ENCODE assay signal across 13 cellular contexts in the genomic region with DNA sequence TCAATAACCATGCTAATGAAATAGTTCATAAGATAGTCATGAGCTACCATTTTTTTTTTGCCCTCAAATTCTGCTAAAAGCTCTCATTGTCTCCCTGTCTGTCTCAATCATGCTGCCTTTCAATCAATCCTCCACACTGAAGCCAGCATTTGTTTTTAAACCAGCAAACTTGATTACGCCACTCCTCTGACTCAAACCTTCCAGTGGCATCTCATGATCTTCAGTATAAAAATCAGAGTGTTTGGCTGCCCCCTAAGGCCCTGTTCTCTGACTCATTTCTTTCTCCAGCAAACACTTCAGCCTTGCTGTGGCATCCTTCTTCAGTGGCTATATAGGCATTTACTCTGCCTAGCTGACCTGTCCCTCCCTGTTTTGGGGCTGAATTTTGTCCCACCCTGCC. TPM values are rescaled to one million over a fixed set of nuclear protein-coding genes. Genes with fewer than 3 reads are reported as not detected.
A peak's percentile ranks its signal among the peaks of the same experiment; 100 is the strongest.
DNase-seq lines count a peak whose midpoint lies in the region; ATAC-seq and TF ChIP-seq lines count a peak whose summit lies in the region.
"Had no signal": no experiment of that assay in that cellular context is flagged by ENCODE, and none has a peak within 500 bp of the region (broad histone marks: within the 10 kb centered on the region; RNA-seq: fewer than 3 reads in every experiment).

No MANE protein-coding gene starts in this region.

- peak; percentile 85 for ATAC-seq in sciatic nerve
- ATAC-seq: heart left ventricle had no signal

- WGBS in esophagus squamous epithelium, 2 donors: 25 to 41% methylated on average over 1 of the region's 1 CpG
- 88% methylated on average over 1 of the region's 1 CpG for WGBS in prostate gland

- TF ChIP-seq POLR2A in esophagus squamous epithelium (IDR thresholded peaks at IDR 0.05) (no peak), prostate gland (IDR thresholded peaks at IDR 0.05) (no peak)

- H3K27me3 ChIP-seq in esophagus squamous epithelium: no peaks in the 10 kb centered on the region
- H3K27me3 ChIP-seq in prostate gland (replicated peaks; ENCODE audit: insufficient read depth): no peaks in the 10 kb centered on the region

- DNase-seq in NK-92 treated with Interleukin-12 subunit alpha and Interleukin-12 subunit beta, amount 100 ng/mL, for 24 hours (lab: John Stamatoyannopoulos, UW): peak; percentile 52
- DNase-seq in NK-92 (lab: John Stamatoyannopoulos, UW; ENCODE audit: unreplicated experiment) (no peak), MV-4-11 (lab: John Stamatoyannopoulos, UW) (peak; percentile 56), cardiac fibroblast (ENCODE audit: low read depth in 2 of 2) (peak; percentile 76 to 90), sciatic nerve (ENCODE audit: low spot score) (no peak), esophagus squamous epithelium (lab: John Stamatoyannopoulos, UW) (no peak), prostate gland (ENCODE audit: low spot score) (no peak)
- no peak for DNase-seq in stimulated activated naive CD4-positive, alpha-beta T cell treated with Interleukin-2 at 50 U/mL for 16 hours (lab: John Stamatoyannopoulos, UW)
- DNase-seq: activated naive CD8-positive, alpha-beta T cell treated with anti-CD3 and anti-CD28 coated beads, Interleukin-2, amount 10 ng/mL, durations not matched to agents 7 days and 5 days; heart left ventricle; NCI-H1930; nephron progenitor cell had no signal

- H3K27ac ChIP-seq in esophagus squamous epithelium (no peak overlapping the region), prostate gland (no peak overlapping the region)
- H3K27ac ChIP-seq: 22Rv1, heart left ventricle had no signal

- H3K36me3 ChIP-seq in esophagus squamous epithelium (no peaks in the 10 kb centered on the region), prostate gland (no peaks in the 10 kb centered on the region)
- H3K36me3 ChIP-seq: heart left ventricle had no signal

- H3K4me1 ChIP-seq in esophagus squamous epithelium (no peaks in the 10 kb centered on the region), prostate gland (replicated peaks) (no peaks in the 10 kb centered on the region)
- H3K4me1 ChIP-seq: heart left ventricle had no signal

- H3K4me3 ChIP-seq in cardiac fibroblast (replicated peaks in 1 of 2; ENCODE audit: low read depth in 2 of 2, low read length in 2 of 2): no peak overlapping the region
- no peak overlapping the region for H3K4me3 ChIP-seq in esophagus squamous epithelium
- H3K4me3 ChIP-seq in prostate gland: no peak overlapping the region
- H3K4me3 ChIP-seq: heart left ventricle had no signal

- no peak for TF ChIP-seq CTCF in cardiac fibroblast (IDR thresholded peaks at IDR 0.05; ENCODE audit: low read depth, low read length)
- no peak for TF ChIP-seq CTCF in esophagus squamous epithelium (IDR thresholded peaks at IDR 0.05)
- no peak for TF ChIP-seq CTCF in prostate gland (IDR thresholded peaks at IDR 0.05)

- no peaks in the 10 kb centered on the region for H3K9me3 ChIP-seq in esophagus squamous epithelium
- H3K9me3 ChIP-seq in prostate gland: no peaks in the 10 kb centered on the region
- H3K9me3 ChIP-seq: heart left ventricle had no signal

- intact Hi-C loops in sciatic nerve (cut with DNase I) (no loop called here), esophagus squamous epithelium (cut with DNase I) (no loop called here), prostate gland (cut with DNase I) (no loop called here)

RNA-seq across cellular contexts. Expression of a gene that starts 36.0 kb away (rescaled TPM):
- total RNA-seq in sciatic nerve (0.98 TPM), esophagus squamous epithelium (under 1 TPM in 3 of 4 donors, not detected in 1; 0.18 to 0.23 (median 0.19) TPM), prostate gland (under 1 TPM in 1 of 2 donors, not detected in 1; 0.46 TPM)

Comparison
In these comparisons a context has a peak if more than half of its experiments do, and no peak if none do; other contexts are left out.
1. DNase-seq: peak in NK-92 treated with Interleukin-12 subunit alpha and Interleukin-12 subunit beta, amount 100 ng/mL, for 24 hours (single experiment), MV-4-11 (single experiment) and cardiac fibroblast (2 of 2); none in NK-92 (single experiment), sciatic nerve (single experiment), stimulated activated naive CD4-positive, alpha-beta T cell treated with Interleukin-2 at 50 U/mL for 16 hours (single experiment), esophagus squamous epithelium (single experiment) and prostate gland (single experiment).